ENCODE assay signal across 11 cellular contexts in the genomic region with DNA sequence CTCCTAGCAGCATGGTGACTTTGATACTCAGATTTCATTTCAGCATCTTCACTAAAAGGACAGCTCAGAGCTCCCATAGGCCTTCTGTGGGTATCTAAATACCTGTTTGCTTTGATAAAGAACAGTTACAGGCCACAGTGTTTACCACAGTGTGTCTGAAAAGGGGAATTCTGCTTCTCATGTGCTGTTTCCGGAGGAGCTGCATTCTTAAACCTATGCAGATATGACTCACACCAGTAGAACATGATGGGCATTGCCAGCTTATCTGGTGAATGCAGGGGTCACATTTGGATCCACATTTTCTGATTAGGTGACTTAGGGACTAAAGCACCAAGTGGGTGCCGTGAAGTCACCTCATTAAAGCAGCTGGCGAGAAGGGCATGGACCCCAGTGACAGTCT. TPM values are rescaled to one million over a fixed set of nuclear protein-coding genes. Genes with fewer than 3 reads are reported as not detected.
A peak's percentile ranks its signal among the peaks of the same experiment; 100 is the strongest.
DNase-seq lines count a peak whose midpoint lies in the region; ATAC-seq and TF ChIP-seq lines count a peak whose summit lies in the region.
"Had no signal": no experiment of that assay in that cellular context is flagged by ENCODE, and none has a peak within 500 bp of the region (broad histone marks: within the 10 kb centered on the region; RNA-seq: fewer than 3 reads in every experiment).

No MANE protein-coding gene starts in this region.

- H3K4me3 ChIP-seq in choroid plexus epithelial cell (ENCODE audit: low read depth, low read length) = no peak overlapping the region
- H3K4me3 ChIP-seq: ovary had no signal

- DNase-seq in ELR (ENCODE audit: low read depth) (peak; percentile 34), choroid plexus epithelial cell (ENCODE audit: low read depth) (peak; percentile 35), HPDE6-E6E7 (ENCODE audit: extremely low spot score) (no peak), NCI-H2107 treated with DMSO at 0.1 percent for 48 hours (lab: John Stamatoyannopoulos, UW; ENCODE audit: unreplicated experiment) (no peak), mesothelial cell of epicardium (ENCODE audit: low spot score in 2 of 2, unreplicated experiment in 2 of 2) (no peak)
- DNase-seq: glutamatergic neuron, ovary, SHP77 had no signal

- peak overlapping the region; percentile 92 to 99 (median 94) for H3K27ac Mint-ChIP-seq in IgD-negative memory B cell
- no peak overlapping the region for H3K27ac Mint-ChIP-seq in mesothelial cell of epicardium

- H3K9me3 Mint-ChIP-seq in IgD-negative memory B cell (no peaks in the 10 kb centered on the region), mesothelial cell of epicardium (no peaks in the 10 kb centered on the region)

- H3K36me3 Mint-ChIP-seq in IgD-negative memory B cell (peaks cover 18% of the 10 kb centered on the region), mesothelial cell of epicardium (peaks cover 61% of the 10 kb centered on the region)

- no peak for TF ChIP-seq CTCF in choroid plexus epithelial cell (conservative IDR thresholded peaks at IDR 0.05; ENCODE audit: low read depth, low read length)
- TF ChIP-seq CTCF in mesothelial cell of epicardium (IDR thresholded peaks at IDR 0.05; ENCODE audit: unreplicated experiment) = no peak

- H3K4me3 Mint-ChIP-seq in IgD-negative memory B cell (peak overlapping the region; percentile 85 to 99 (median 91)), mesothelial cell of epicardium (no peak overlapping the region)

- H3K27me3 Mint-ChIP-seq in IgD-negative memory B cell (no peaks in the 10 kb centered on the region), mesothelial cell of epicardium (ENCODE audit: low read depth) (no peaks in the 10 kb centered on the region)

- ATAC-seq in GM19463 (IDR thresholded peaks at IDR 0.05; ENCODE audit: unreplicated experiment) (peak; percentile 94), GM18519 (IDR thresholded peaks at IDR 0.05; ENCODE audit: low FRiP score, unreplicated experiment) (no peak)

- peaks cover 20 to 30% (median 24%) of the 10 kb centered on the region in 3 donors for H3K4me1 Mint-ChIP-seq in IgD-negative memory B cell
- H3K4me1 Mint-ChIP-seq in mesothelial cell of epicardium = no peaks in the 10 kb centered on the region

RNA-seq across cellular contexts. Expression of gene TRRAP, which starts 52.6 kb away (rescaled TPM):
- 10.2 TPM for polyA plus RNA-seq in IgD-negative memory B cell
- 71.0 to 82.9 TPM (median 71.6 TPM) in 3 replicates for total RNA-seq in mesothelial cell of epicardium

Comparison
In these comparisons a context has a peak if more than half of its experiments do, and no peak if none do; other contexts are left out.
1. DNase-seq: peak in ELR (single experiment) and choroid plexus epithelial cell (single experiment); none in HPDE6-E6E7 (single experiment), NCI-H2107 treated with DMSO at 0.1 percent for 48 hours (single experiment) and mesothelial cell of epicardium (0 of 2).